ENCODE assay signal across 18 cellular contexts in genomic region chr16:14456793-14457481, GRCh38.
DNase-seq lines count a peak whose midpoint lies in the region; ATAC-seq and TF ChIP-seq lines count a peak whose summit lies in the region.
"Had no signal": no experiment of that assay in that cellular context is flagged by ENCODE, and none has a peak within 500 bp of the region (broad histone marks: within the 10 kb centered on the region; RNA-seq: fewer than 3 reads in every experiment).

No MANE protein-coding gene starts in this region.

- intact Hi-C loops in left ventricle myocardium superior (cut with micrococcal nuclease), result no loop called here

- H3K27ac ChIP-seq in right atrium auricular region, result no peak overlapping the region
- H3K27ac ChIP-seq: C4-2B, Peyer's patch had no signal

- no peaks in the 10 kb centered on the region for H3K36me3 ChIP-seq in right atrium auricular region
- H3K36me3 ChIP-seq: Peyer's patch had no signal

- H3K27me3 ChIP-seq in right atrium auricular region, result no peaks in the 10 kb centered on the region
- H3K27me3 ChIP-seq: Peyer's patch had no signal

- DNase-seq in left ventricle myocardium superior (no peak), right atrium auricular region (ENCODE audit: low spot score) (no peak), NCI-H226 (peak; percentile 74), choroid plexus epithelial cell (ENCODE audit: low read depth) (peak; percentile 23), SIG-M5 treated with dmso at 0.1 percent for 504 hours (lab: John Stamatoyannopoulos, UW; ENCODE audit: unreplicated experiment) (no peak), hippocampal formation (lab: John Stamatoyannopoulos, UW) (no peak)
- no peak for DNase-seq in natural killer cell treated with Interleukin-12 subunit alpha and Interleukin-12 subunit beta and Interleukin-15 and Interleukin-18, amount 100 ng/mL, for 72 hours (ENCODE audit: low spot score)
- DNase-seq: KBM-7, NCI-H1092 treated with DMSO at 0.1 percent for 48 hours, NCI-H1694 treated with DMSO at 0.1 percent for 48 hours, NCI-H2171, NCI-H774, Peyer's patch, SIG-M5 had no signal

- TF ChIP-seq CTCF in right atrium auricular region (IDR thresholded peaks at IDR 0.05) (no peak), choroid plexus epithelial cell (conservative IDR thresholded peaks at IDR 0.05; ENCODE audit: low read depth, low read length) (no peak)

- no peak overlapping the region for H3K4me3 Mint-ChIP-seq in natural killer cell treated with Interleukin-12 subunit alpha and Interleukin-12 subunit beta and Interleukin-15 and Interleukin-18, amount 100 ng/mL, for 72 hours

- H3K9me3 ChIP-seq in right atrium auricular region, result no peaks in the 10 kb centered on the region
- H3K9me3 ChIP-seq: Peyer's patch had no signal

- H3K27me3 Mint-ChIP-seq in natural killer cell treated with Interleukin-12 subunit alpha and Interleukin-12 subunit beta and Interleukin-15 and Interleukin-18, amount 100 ng/mL, for 72 hours, result no peaks in the 10 kb centered on the region

- peaks cover 0 to 4% of the 10 kb centered on the region in 2 donors for H3K4me1 ChIP-seq in right atrium auricular region
- H3K4me1 ChIP-seq: Peyer's patch had no signal

- H3K4me1 Mint-ChIP-seq in natural killer cell treated with Interleukin-12 subunit alpha and Interleukin-12 subunit beta and Interleukin-15 and Interleukin-18, amount 100 ng/mL, for 72 hours (ENCODE audit: low read depth in 2 of 2), result peaks cover 1 to 2% of the 10 kb centered on the region in 2 donors

- no peak overlapping the region for H3K27ac Mint-ChIP-seq in natural killer cell treated with Interleukin-12 subunit alpha and Interleukin-12 subunit beta and Interleukin-15 and Interleukin-18, amount 100 ng/mL, for 72 hours

- H3K4me3 ChIP-seq in right atrium auricular region (no peak overlapping the region), choroid plexus epithelial cell (ENCODE audit: low read depth, low read length) (no peak overlapping the region)
- H3K4me3 ChIP-seq: GM12878, Peyer's patch had no signal

- ATAC-seq in left ventricle myocardium superior (peak; percentile 37), HG03039 (IDR thresholded peaks at IDR 0.05; ENCODE audit: unreplicated experiment) (no peak)
- ATAC-seq in natural killer cell treated with Interleukin-12 subunit alpha and Interleukin-12 subunit beta and Interleukin-15 and Interleukin-18, amount 100 ng/mL, for 72 hours, result no peak
- ATAC-seq: GM12878, HCT116 had no signal

- no peaks in the 10 kb centered on the region for H3K36me3 Mint-ChIP-seq in natural killer cell treated with Interleukin-12 subunit alpha and Interleukin-12 subunit beta and Interleukin-15 and Interleukin-18, amount 100 ng/mL, for 72 hours

- H3K9me3 Mint-ChIP-seq in natural killer cell treated with Interleukin-12 subunit alpha and Interleukin-12 subunit beta and Interleukin-15 and Interleukin-18, amount 100 ng/mL, for 72 hours, result no peaks in the 10 kb centered on the region

Comparison
In these comparisons a context has a peak if more than half of its experiments do, and no peak if none do; other contexts are left out.
1. DNase-seq: peak in NCI-H226 (single experiment) and choroid plexus epithelial cell (single experiment); none in left ventricle myocardium superior (single experiment), right atrium auricular region (single experiment), SIG-M5 treated with dmso at 0.1 percent for 504 hours (single experiment), hippocampal formation (0 of 2) and natural killer cell treated with Interleukin-12 subunit alpha and Interleukin-12 subunit beta and Interleukin-15 and Interleukin-18, amount 100 ng/mL, for 72 hours (single experiment).